ENCODE assay signal across 1 cellular context in the genomic region with DNA sequence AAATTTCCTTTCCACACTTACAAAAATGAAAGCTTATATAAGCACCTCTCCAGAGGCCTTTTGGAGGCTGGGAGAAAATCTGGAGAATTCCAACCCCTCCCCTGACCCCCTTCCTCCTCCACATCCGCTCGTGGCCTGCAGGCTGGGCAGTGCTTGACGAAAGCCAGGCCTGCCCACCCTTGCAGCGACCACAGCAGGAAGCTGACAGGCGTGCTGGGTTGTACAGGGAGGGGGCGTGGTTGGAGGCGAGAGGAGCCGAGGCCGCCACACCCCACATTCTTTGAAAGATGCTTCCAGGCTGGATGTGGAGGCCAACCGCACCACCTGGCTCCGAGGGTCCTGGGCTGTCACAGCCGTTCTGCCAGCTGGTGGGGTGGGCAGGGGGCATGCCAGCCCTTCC.
TF ChIP-seq lines count a peak whose summit lies in the region.

No MANE protein-coding gene starts in this region.

TF ChIP-seq in K562, 482 proteins besides CTCF, POLR2A, EP300 and RAD21:
- TF ChIP-seq CC2D1A (IDR thresholded peaks at IDR 0.05), result no peak
- TF ChIP-seq HLTF (IDR thresholded peaks at IDR 0.05), result no peak
- no peak for TF ChIP-seq MAFG (tag; conservative IDR thresholded peaks at IDR 0.05)
- TF ChIP-seq NONO (IDR thresholded peaks at IDR 0.05; ENCODE audit: low read depth in 2 of 2, low read length in 1 of 2), result no peak
- TF ChIP-seq KDM1A (IDR thresholded peaks at IDR 0.05), result 0 out of 4 replicates have a peak, but pooled peaks of 1 of the 2 experiments have one; percentile 10
- no peak for TF ChIP-seq STAG1 (CRISPR knock-in tag; IDR thresholded peaks at IDR 0.05; ENCODE audit: borderline replicate concordance)
- TF ChIP-seq ZNF717 (CRISPR knock-in tag; IDR thresholded peaks at IDR 0.05), result no peak
- TF ChIP-seq, protein P1, sequence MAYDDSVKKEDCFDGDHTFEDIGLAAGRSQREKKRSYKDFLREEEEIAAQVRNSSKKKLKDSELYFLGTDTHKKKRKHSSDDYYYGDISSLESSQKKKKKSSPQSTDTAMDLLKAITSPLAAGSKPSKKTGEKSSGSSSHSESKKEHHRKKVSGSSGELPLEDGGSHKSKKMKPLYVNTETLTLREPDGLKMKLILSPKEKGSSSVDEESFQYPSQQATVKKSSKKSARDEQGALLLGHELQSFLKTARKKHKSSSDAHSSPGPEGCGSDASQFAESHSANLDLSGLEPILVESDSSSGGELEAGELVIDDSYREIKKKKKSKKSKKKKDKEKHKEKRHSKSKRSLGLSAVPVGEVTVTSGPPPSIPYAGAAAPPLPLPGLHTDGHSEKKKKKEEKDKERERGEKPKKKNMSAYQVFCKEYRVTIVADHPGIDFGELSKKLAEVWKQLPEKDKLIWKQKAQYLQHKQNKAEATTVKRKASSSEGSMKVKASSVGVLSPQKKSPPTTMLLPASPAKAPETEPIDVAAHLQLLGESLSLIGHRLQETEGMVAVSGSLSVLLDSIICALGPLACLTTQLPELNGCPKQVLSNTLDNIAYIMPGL (CRISPR knock-in tag; IDR thresholded peaks at IDR 0.05), result no peak
- no peak for TF ChIP-seq ZNF263 (CRISPR knock-in tag; IDR thresholded peaks at IDR 0.05; ENCODE audit: borderline replicate concordance)
- TF ChIP-seq CTBP1 (IDR thresholded peaks at IDR 0.05; ENCODE audit: borderline replicate concordance), result peak; percentile 62; the same call in 1 of the 2 replicates
- no peak for TF ChIP-seq ATF1 (CRISPR knock-in tag; IDR thresholded peaks at IDR 0.05)
- no peak for TF ChIP-seq ATF1 (tag; IDR thresholded peaks at IDR 0.05)
- TF ChIP-seq, protein P2, sequence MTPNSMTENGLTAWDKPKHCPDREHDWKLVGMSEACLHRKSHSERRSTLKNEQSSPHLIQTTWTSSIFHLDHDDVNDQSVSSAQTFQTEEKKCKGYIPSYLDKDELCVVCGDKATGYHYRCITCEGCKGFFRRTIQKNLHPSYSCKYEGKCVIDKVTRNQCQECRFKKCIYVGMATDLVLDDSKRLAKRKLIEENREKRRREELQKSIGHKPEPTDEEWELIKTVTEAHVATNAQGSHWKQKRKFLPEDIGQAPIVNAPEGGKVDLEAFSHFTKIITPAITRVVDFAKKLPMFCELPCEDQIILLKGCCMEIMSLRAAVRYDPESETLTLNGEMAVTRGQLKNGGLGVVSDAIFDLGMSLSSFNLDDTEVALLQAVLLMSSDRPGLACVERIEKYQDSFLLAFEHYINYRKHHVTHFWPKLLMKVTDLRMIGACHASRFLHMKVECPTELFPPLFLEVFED (CRISPR knock-in tag; conservative IDR thresholded peaks at IDR 0.05), result no peak
